ENCODE assay signal across 24 cellular contexts in genomic region chr2:14773696-14774095, GRCh38.
"Had no signal": no experiment of that assay in that cellular context is flagged by ENCODE, and none has a peak within 500 bp of the region (broad histone marks: within the 10 kb centered on the region; RNA-seq: fewer than 3 reads in every experiment).

No MANE protein-coding gene starts in this region.

- ATAC-seq: activated T-cell treated with anti-CD3 and anti-CD28 coated beads, Interleukin-2, amount 50 U/mL, for 72 hours; body of pancreas; Panc1; Right ventricle myocardium inferior; T-cell had no signal

- H3K4me3 ChIP-seq: adrenal gland, body of pancreas, SK-N-MC had no signal

- H3K27me3 ChIP-seq: adrenal gland, body of pancreas had no signal

- H3K9me3 ChIP-seq: adrenal gland, body of pancreas had no signal

- H3K4me1 ChIP-seq: adrenal gland had no signal

- DNase-seq: activated CD4-positive, alpha-beta memory T cell treated with anti-CD3 and anti-CD28 coated beads, Interleukin-2, amount 10 ng/mL, durations not matched to agents 7 days and 5 days; activated CD4-positive, alpha-beta T cell treated with anti-CD3 and anti-CD28 coated beads, Interleukin-2, amount 50 U/mL, for 1 hour; activated CD4-positive, CD25-positive, alpha-beta regulatory T cell; activated naive CD4-positive, alpha-beta T cell treated with anti-CD3 and anti-CD28 coated beads, Interleukin-2, amount 50 U/mL, for 16 hours; activated naive CD8-positive, alpha-beta T cell treated with anti-CD3 and anti-CD28 coated beads, Interleukin-2, amount 10 ng/mL, durations not matched to agents 7 days and 5 days; activated T-cell treated with anti-CD3 and anti-CD28 coated beads, Interleukin-2, amount 50 U/mL, for 72 hours; adrenal gland; anterior cingulate cortex; body of pancreas; Kasumi-1; KBM-7; NCI-H146; NCI-H187 treated with DMSO at 0.1 percent for 48 hours; NCI-H2081 treated with DMSO at 0.1 percent for 48 hours; NCI-H2227 treated with DMSO at 0.1 percent for 48 hours; NCI-H446 treated with DMSO at 0.1 percent for 48 hours; NCI-H748 treated with DMSO at 0.1 percent for 48 hours; RPMI8226; T-cell; T-helper 2 cell; T1000 had no signal

- H3K36me3 ChIP-seq: adrenal gland had no signal

- H3K27ac ChIP-seq: adrenal gland, body of pancreas, SK-N-MC had no signal
